ENCODE assay signal across 8 cellular contexts in the genomic region with DNA sequence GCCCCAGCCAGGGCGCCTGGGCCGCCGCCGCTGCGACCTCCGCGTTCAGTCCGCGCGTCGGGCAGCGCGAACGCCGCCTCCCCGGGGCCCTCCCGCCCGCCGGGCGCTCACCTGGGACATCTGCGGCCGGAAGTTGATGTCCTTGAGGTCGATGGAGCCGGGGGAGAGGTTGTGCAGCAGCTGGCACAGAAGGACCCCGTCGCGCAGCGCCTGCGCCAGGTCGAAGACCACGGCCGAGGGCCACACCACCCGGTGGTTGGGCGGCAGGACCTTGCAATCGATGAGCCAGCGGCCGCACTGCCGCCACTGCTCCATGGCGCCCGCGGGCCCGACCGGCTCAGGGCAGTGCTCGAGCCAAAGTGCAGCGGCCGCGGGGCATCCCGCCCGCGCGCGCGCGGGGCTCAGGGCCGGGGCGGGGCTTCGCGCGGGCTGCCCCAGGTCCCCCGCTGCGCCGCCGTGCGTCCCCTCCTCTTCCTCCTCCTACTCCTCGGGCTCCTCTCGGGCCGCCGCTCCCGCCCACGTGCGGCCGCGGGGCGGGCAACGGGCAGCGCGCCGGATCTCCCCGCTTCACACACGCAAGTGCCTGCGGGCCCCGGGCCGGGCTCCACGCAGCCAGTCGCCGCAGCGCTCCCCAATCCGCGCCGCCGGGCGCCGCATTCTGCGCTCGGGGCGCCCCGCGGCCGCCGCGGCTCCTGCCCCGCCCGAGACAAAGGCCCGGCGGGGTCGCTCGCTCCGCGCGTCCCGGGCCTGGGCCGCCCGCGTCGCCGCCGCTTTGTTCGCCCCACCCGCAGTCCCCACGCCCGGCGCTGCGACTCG. TPM values are rescaled to one million over a fixed set of nuclear protein-coding genes. Genes with fewer than 3 reads are reported as not detected.
A peak's percentile ranks its signal among the peaks of the same experiment; 100 is the strongest.
DNase-seq lines count a peak whose midpoint lies in the region; ATAC-seq and TF ChIP-seq lines count a peak whose summit lies in the region.

A gene with protein sequence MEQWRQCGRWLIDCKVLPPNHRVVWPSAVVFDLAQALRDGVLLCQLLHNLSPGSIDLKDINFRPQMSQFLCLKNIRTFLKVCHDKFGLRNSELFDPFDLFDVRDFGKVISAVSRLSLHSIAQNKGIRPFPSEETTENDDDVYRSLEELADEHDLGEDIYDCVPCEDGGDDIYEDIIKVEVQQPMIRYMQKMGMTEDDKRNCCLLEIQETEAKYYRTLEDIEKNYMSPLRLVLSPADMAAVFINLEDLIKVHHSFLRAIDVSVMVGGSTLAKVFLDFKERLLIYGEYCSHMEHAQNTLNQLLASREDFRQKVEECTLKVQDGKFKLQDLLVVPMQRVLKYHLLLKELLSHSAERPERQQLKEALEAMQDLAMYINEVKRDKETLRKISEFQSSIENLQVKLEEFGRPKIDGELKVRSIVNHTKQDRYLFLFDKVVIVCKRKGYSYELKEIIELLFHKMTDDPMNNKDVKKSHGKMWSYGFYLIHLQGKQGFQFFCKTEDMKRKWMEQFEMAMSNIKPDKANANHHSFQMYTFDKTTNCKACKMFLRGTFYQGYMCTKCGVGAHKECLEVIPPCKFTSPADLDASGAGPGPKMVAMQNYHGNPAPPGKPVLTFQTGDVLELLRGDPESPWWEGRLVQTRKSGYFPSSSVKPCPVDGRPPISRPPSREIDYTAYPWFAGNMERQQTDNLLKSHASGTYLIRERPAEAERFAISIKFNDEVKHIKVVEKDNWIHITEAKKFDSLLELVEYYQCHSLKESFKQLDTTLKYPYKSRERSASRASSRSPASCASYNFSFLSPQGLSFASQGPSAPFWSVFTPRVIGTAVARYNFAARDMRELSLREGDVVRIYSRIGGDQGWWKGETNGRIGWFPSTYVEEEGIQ (minus strand): TSS at position 361 of the 816 bp plus-strand sequence. CDS start 46 bp downstream, at position 315.

- DNase-seq in GM10248 (ENCODE audit: extremely low spot score) (peak; percentile 80), LHCN-M2 (ENCODE audit: low read depth) (peak; percentile 41), T-helper 17 cell (peak in 2 of 3 donors; percentile 33 to 38), breast epithelium (ENCODE audit: low spot score in 2 of 2) (no peak), islet precursor cell (peak; percentile 79), NCI-H2107 treated with DMSO at 0.1 percent for 48 hours (lab: John Stamatoyannopoulos, UW; ENCODE audit: unreplicated experiment) (no peak)
- DNase-seq in stimulated activated CD4-positive, alpha-beta T cell treated with anti-CD3 and anti-CD28 coated beads, Interleukin-12 subunit alpha, Interleukin-12 subunit beta, amount 100 ng/mL, for 4 hours: peak; percentile 50

- H3K36me3 Mint-ChIP-seq in T-helper 17 cell (ENCODE audit: low read depth): no peaks in the 10 kb centered on the region

- H3K27ac Mint-ChIP-seq in T-helper 17 cell: no peak within 1 kb of the TSS

- peak within 1 kb of the TSS; percentile 74 to 87 (median 76) for H3K4me3 ChIP-seq in breast epithelium

- peaks cover 2% of the 10 kb centered on the region for H3K4me1 Mint-ChIP-seq in T-helper 17 cell

- TF ChIP-seq POLR2A in breast epithelium (IDR thresholded peaks at IDR 0.05): no peak

- no peaks in the 10 kb centered on the region for H3K36me3 ChIP-seq in breast epithelium

- peak within 1 kb of the TSS; percentile 80 for H3K4me3 Mint-ChIP-seq in T-helper 17 cell

- ATAC-seq in GM21825 (IDR thresholded peaks at IDR 0.05; ENCODE audit: unreplicated experiment): peak; percentile 35
- peak; percentile 58 for ATAC-seq in T-helper 17 cell

- H3K4me1 ChIP-seq in breast epithelium: peaks cover 0 to 8% of the 10 kb centered on the region in 2 donors

- H3K27me3 ChIP-seq in breast epithelium: no peaks in the 10 kb centered on the region

- H3K27me3 Mint-ChIP-seq in T-helper 17 cell: peaks cover 5% of the 10 kb centered on the region

- intact Hi-C loops in breast epithelium (cut with DNase I; ENCODE audit: low total_unique reads): no loop called here

- POLR2A ChIA-PET in GM10248 (lab: Yijun Ruan, JAX): no interaction called here

- CTCF ChIA-PET in GM10248 (lab: Yijun Ruan, JAX): interaction anchor here (0.6 to 4.6 kb wide), 11 partner anchors 12 to 458 kb away, joined by 3 to 186 read pairs (median 4); no protein-coding TSS in a partner anchor

- no peaks in the 10 kb centered on the region for H3K9me3 ChIP-seq in T-helper 17 cell (ENCODE audit: control insufficient read depth, low read length, poor library complexity, severe bottlenecking)
- H3K9me3 ChIP-seq in breast epithelium: no peaks in the 10 kb centered on the region

- peak within 1 kb of the TSS; percentile 84 to 85 for H3K27ac ChIP-seq in breast epithelium

- TF ChIP-seq CTCF in GM10248 (IDR thresholded peaks at IDR 0.05; ENCODE audit: control extremely low read depth, extremely low read depth, low read depth, missing control alignments): no peak
- no peak for TF ChIP-seq CTCF in breast epithelium (IDR thresholded peaks at IDR 0.05)

RNA-seq across cellular contexts. Expression of the gene that starts here (rescaled TPM):
- total RNA-seq in LHCN-M2 (2014; rRNA removed): 9.9 and 13.0 TPM in 2 replicates
- 12.1 TPM for polyA plus RNA-seq in LHCN-M2 (2012)
- 1 to 10 TPM; 3.5 to 5.5 TPM for total RNA-seq in T-helper 17 cell
- total RNA-seq in breast epithelium: 1 to 10 TPM; 5.3 to 9.5 (median 8.8) TPM

Comparison
In these comparisons a context has a peak if more than half of its experiments do, and no peak if none do; other contexts are left out.
1. DNase-seq: peak in GM10248 (single experiment), LHCN-M2 (single experiment), T-helper 17 cell (2 of 3), islet precursor cell (single experiment) and stimulated activated CD4-positive, alpha-beta T cell treated with anti-CD3 and anti-CD28 coated beads, Interleukin-12 subunit alpha, Interleukin-12 subunit beta, amount 100 ng/mL, for 4 hours (single experiment); none in breast epithelium (0 of 2) and NCI-H2107 treated with DMSO at 0.1 percent for 48 hours (single experiment).